In the genomic region with DNA sequence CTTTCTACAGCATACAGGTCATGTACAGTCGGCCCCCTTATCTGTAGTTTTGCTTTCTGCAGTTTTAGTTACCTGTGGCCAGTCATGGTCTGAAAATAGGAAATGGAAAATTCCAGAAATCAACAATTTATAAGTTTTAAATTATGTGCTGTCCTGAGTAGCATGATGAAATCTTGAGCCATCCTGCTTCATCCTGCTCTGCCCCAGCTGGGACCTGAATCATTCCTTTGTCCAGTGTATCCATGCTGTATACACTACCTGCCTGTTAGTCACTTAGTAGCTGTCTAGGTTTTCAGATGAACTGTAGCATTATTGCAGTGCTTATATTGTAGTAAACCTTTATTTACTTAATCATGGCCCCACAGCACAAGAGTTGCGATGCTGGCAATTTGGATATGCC, we compare ENCODE assay signal across 1 cellular context.
A peak's percentile ranks its signal among the peaks of the same experiment; 100 is the strongest.
TF ChIP-seq lines count a peak whose summit lies in the region.

No MANE protein-coding gene starts in this region.

TF ChIP-seq in IMR-90, 13 proteins besides CTCF, POLR2A, EP300 and RAD21:
- no peak for TF ChIP-seq RFX5 (IDR thresholded peaks at IDR 0.05; ENCODE audit: low read depth, low read length)
- no peak for TF ChIP-seq MXI1 (IDR thresholded peaks at IDR 0.05; ENCODE audit: borderline replicate concordance, low read depth, low read length)
- no peak for TF ChIP-seq MAFK (IDR thresholded peaks at IDR 0.05; ENCODE audit: low read depth, low read length)
- peak; percentile 87 for TF ChIP-seq CEBPB (IDR thresholded peaks at IDR 0.05; ENCODE audit: low read depth, low read length)
